26 cellular contexts compared by ENCODE assay signal in the genomic region with DNA sequence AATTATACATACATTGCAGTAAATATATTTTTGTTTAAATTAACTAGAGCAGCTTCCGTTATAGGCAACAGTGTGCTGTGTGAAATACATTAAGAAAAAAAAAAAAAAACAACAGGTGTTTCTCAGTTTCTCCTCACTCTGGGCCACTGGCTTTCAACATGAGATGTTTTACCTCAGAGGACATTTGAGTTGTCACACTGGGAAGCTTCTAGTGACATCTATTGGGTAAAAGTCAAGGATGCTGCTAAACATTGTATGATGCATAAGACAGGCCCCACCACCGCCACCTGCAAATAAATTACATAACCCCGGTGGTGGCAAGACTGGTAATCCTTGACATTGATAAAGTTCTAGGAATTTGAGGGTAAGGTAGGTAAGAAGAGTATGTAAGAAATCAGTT.
"Had no signal": no experiment of that assay in that cellular context is flagged by ENCODE, and none has a peak within 500 bp of the region (broad histone marks: within the 10 kb centered on the region; RNA-seq: fewer than 3 reads in every experiment).

No MANE protein-coding gene starts in this region.

- H3K9me3 Mint-ChIP-seq: nephron, neural progenitor cell had no signal

- H3K27ac ChIP-seq: esophagus squamous epithelium, heart right ventricle, left lung, neural progenitor cell, parathyroid adenoma, right lobe of liver, thoracic aorta, tibial nerve, upper lobe of left lung had no signal

- H3K27me3 Mint-ChIP-seq: effector memory CD8-positive, alpha-beta T cell; naive thymus-derived CD4-positive, alpha-beta T cell; progenitor cell of endocrine pancreas; stimulated activated naive B cell treated with anti-CD40 and anti-IgM and Interleukin-4, amounts not matched to agents 10 μg/mL and 1 μg/mL and 100 μg/mL, for 72 hours; stimulated activated naive CD8-positive, alpha-beta T cell treated with anti-CD3 and anti-CD28 coated beads, Interleukin-15, Interleukin-2, amounts not matched to agents 100 ng/mL and 50 ng/mL, for 24 hours had no signal

- H3K4me2 ChIP-seq: neural progenitor cell had no signal

- H3K36me3 ChIP-seq: esophagus squamous epithelium, heart right ventricle, left lung, neural progenitor cell, right lobe of liver, thoracic aorta, tibial nerve, upper lobe of left lung had no signal

- H3K9ac ChIP-seq: neural progenitor cell, parathyroid adenoma had no signal

- H3K4me1 Mint-ChIP-seq: naive thymus-derived CD4-positive, alpha-beta T cell; nephron; stimulated activated naive B cell treated with anti-CD40 and anti-IgM and Interleukin-4, amounts not matched to agents 10 μg/mL and 1 μg/mL and 100 μg/mL, for 72 hours had no signal

- DNase-seq: dermis blood vessel endothelial cell; effector memory CD8-positive, alpha-beta T cell; erythroblast; esophagus squamous epithelium; foreskin melanocyte; glutamatergic neuron; heart right ventricle; hippocampal formation; left cardiac atrium; left lung; mesendoderm; midbrain; naive thymus-derived CD4-positive, alpha-beta T cell; right lobe of liver; small intestine; stimulated activated CD4-positive, alpha-beta T cell treated with anti-CD3 and anti-CD28 coated beads, Interleukin-15, amount 100 ng/mL, for 24 hours; stimulated activated CD4-positive, alpha-beta T cell treated with anti-CD3 and anti-CD28 coated beads, Interleukin-2, amount 100 ng/mL, for 48 hours; stimulated activated naive B cell treated with anti-CD40 and anti-IgM and Interleukin-4, amounts not matched to agents 10 μg/mL and 1 μg/mL and 100 μg/mL, for 72 hours; upper lobe of left lung had no signal

- ATAC-seq: effector memory CD8-positive, alpha-beta T cell; heart right ventricle; left cardiac atrium; left lung; naive thymus-derived CD4-positive, alpha-beta T cell; right lobe of liver; stimulated activated naive B cell treated with anti-CD40 and anti-IgM and Interleukin-4, amounts not matched to agents 10 μg/mL and 1 μg/mL and 100 μg/mL, for 72 hours had no signal

- H3K79me2 ChIP-seq: parathyroid adenoma had no signal

- H3K4me3 ChIP-seq: esophagus squamous epithelium, heart right ventricle, left lung, neural progenitor cell, right lobe of liver, thoracic aorta, tibial nerve, upper lobe of left lung had no signal

- H3K4me1 ChIP-seq: esophagus squamous epithelium, heart right ventricle, left lung, neural progenitor cell, parathyroid adenoma, right lobe of liver, tibial nerve, upper lobe of left lung had no signal

- H3K36me3 Mint-ChIP-seq: naive thymus-derived CD4-positive, alpha-beta T cell; neural progenitor cell; stimulated activated naive B cell treated with anti-CD40 and anti-IgM and Interleukin-4, amounts not matched to agents 10 μg/mL and 1 μg/mL and 100 μg/mL, for 72 hours had no signal

- H3K27me3 ChIP-seq: esophagus squamous epithelium, heart right ventricle, left lung, neural progenitor cell, right lobe of liver, tibial nerve, upper lobe of left lung had no signal

- H3K4me3 Mint-ChIP-seq: effector memory CD8-positive, alpha-beta T cell; naive thymus-derived CD4-positive, alpha-beta T cell; nephron; neural progenitor cell; stimulated activated naive B cell treated with anti-CD40 and anti-IgM and Interleukin-4, amounts not matched to agents 10 μg/mL and 1 μg/mL and 100 μg/mL, for 72 hours; stimulated activated naive CD8-positive, alpha-beta T cell treated with anti-CD3 and anti-CD28 coated beads, Interleukin-15, Interleukin-2, amounts not matched to agents 100 ng/mL and 50 ng/mL, for 24 hours had no signal

- H3K9me3 ChIP-seq: esophagus squamous epithelium, heart right ventricle, left lung, right lobe of liver, thoracic aorta, tibial nerve, upper lobe of left lung had no signal

- H2AFZ ChIP-seq: neural progenitor cell, parathyroid adenoma had no signal
